In the genomic region with DNA sequence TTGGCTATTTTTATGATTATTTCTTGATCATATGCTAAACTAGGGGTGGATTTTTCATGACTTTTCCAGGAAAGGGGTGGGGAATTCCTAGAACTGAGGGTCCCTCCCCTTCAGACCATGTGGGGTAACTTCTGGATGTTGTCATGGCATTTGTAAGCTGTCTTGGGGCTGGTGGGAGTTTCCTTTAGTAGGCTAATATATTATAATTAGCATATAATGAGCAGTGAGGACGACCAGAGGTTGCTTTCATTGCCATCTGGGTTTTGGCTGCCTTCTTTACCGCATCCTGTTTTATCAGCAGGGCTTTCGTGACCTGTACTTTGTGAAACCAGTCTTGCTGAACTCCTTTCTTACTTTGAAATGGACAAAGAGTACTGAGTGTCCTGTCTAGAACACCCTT, we compare ENCODE assay signal across 1 cellular context.
TF ChIP-seq lines count a peak whose summit lies in the region.

No MANE protein-coding gene starts in this region.

TF ChIP-seq in HEK293T, 16 proteins besides CTCF, POLR2A, EP300 and RAD21 (continued from another document):
- TF ChIP-seq ZNF384 (IDR thresholded peaks at IDR 0.05), result no peak
- TF ChIP-seq TARDBP (IDR thresholded peaks at IDR 0.05), result no peak
- no peak for TF ChIP-seq L3MBTL2 (conservative IDR thresholded peaks at IDR 0.05)
- no peak for TF ChIP-seq ARNT (IDR thresholded peaks at IDR 0.05)
- no peak for TF ChIP-seq FOXK2 (IDR thresholded peaks at IDR 0.05)
- no peak for TF ChIP-seq FOXA1 (IDR thresholded peaks at IDR 0.05)
